ENCODE assay signal across 13 cellular contexts in genomic region chr14:92724516-92725340, GRCh38. TPM values are rescaled to one million over a fixed set of nuclear protein-coding genes. Genes with fewer than 3 reads are reported as not detected.
DNase-seq lines count a peak whose midpoint lies in the region; ATAC-seq and TF ChIP-seq lines count a peak whose summit lies in the region.
"Had no signal": no experiment of that assay in that cellular context is flagged by ENCODE, and none has a peak within 500 bp of the region (broad histone marks: within the 10 kb centered on the region; RNA-seq: fewer than 3 reads in every experiment).

No MANE protein-coding gene starts in this region.

- DNase-seq in NOMO-1 (lab: John Stamatoyannopoulos, UW; ENCODE audit: unreplicated experiment in 2 of 2) (peak; percentile 68 to 91), mucosa of gallbladder (ENCODE audit: low spot score) (peak; percentile 44), suprapubic skin (ENCODE audit: low spot score in 2 of 2) (no peak), midbrain (lab: John Stamatoyannopoulos, UW) (no peak), erythroblast (lab: John Stamatoyannopoulos, UW) (no peak)
- no peak for DNase-seq in activated CD4-positive, alpha-beta T cell treated with anti-CD3 and anti-CD28 coated beads for 48 hours
- DNase-seq: activated naive CD8-positive, alpha-beta T cell treated with anti-CD3 and anti-CD28 coated beads for 36 hours; effector CD4-positive, alpha-beta T cell; stimulated activated CD4-positive, alpha-beta T cell treated with anti-CD3 and anti-CD28 coated beads, Interleukin-1b, Interleukin-23, amount 100 ng/mL, for 48 hours; T-helper 9 cell had no signal

- TF ChIP-seq POLR2A in gastroesophageal sphincter (IDR thresholded peaks at IDR 0.05) (no peak), suprapubic skin (IDR thresholded peaks at IDR 0.05) (no peak), erythroblast (IDR thresholded peaks at IDR 0.05; ENCODE audit: low read length) (no peak)

- H3K27ac ChIP-seq in gastroesophageal sphincter (peak overlapping the region in 1 of 4 donors; percentile 36), suprapubic skin (peak overlapping the region; percentile 62)

- no peaks in the 10 kb centered on the region for H3K27me3 ChIP-seq in gastroesophageal sphincter
- no peaks in the 10 kb centered on the region for H3K27me3 ChIP-seq in suprapubic skin

- no peak for TF ChIP-seq CTCF in gastroesophageal sphincter (IDR thresholded peaks at IDR 0.05)
- TF ChIP-seq CTCF in suprapubic skin (IDR thresholded peaks at IDR 0.05), result no peak

- H3K4me3 ChIP-seq in gastroesophageal sphincter, result no peak overlapping the region
- no peak overlapping the region for H3K4me3 ChIP-seq in suprapubic skin

- TF ChIP-seq EP300 in gastroesophageal sphincter (IDR thresholded peaks at IDR 0.05) (no peak), suprapubic skin (IDR thresholded peaks at IDR 0.05) (no peak)

- no peaks in the 10 kb centered on the region for H3K9me3 ChIP-seq in gastroesophageal sphincter
- no peaks in the 10 kb centered on the region for H3K9me3 ChIP-seq in suprapubic skin

- ATAC-seq in gastroesophageal sphincter, result peak; percentile 40
- no peak for ATAC-seq in GM21825 (IDR thresholded peaks at IDR 0.05; ENCODE audit: unreplicated experiment)
- ATAC-seq: natural killer cell treated with Interleukin-12 subunit alpha and Interleukin-12 subunit beta and Interleukin-15 and Interleukin-18, amount 100 ng/mL, for 72 hours had no signal

- 93 to 97% methylated on average over 9 to 10 of the region's 14 CpGs for WGBS in gastroesophageal sphincter (ENCODE audit: low coverage in 1 of 2), 2 donors
- WGBS in suprapubic skin, result 87% methylated on average over 13 of the region's 14 CpGs

- peaks cover 0 to 19% (median 8%) of the 10 kb centered on the region in 3 donors for H3K4me1 ChIP-seq in gastroesophageal sphincter
- H3K4me1 ChIP-seq in suprapubic skin, result peaks cover 20% of the 10 kb centered on the region

- H3K36me3 ChIP-seq in gastroesophageal sphincter (peaks cover 0 to 19% of the 10 kb centered on the region in 2 donors), suprapubic skin (peaks cover 4% of the 10 kb centered on the region)

RNA-seq across cellular contexts. Expression of gene LGMN, which starts 23.7 kb away (rescaled TPM):
- 100 to 1,000 TPM in 2 of 4 donors, 10 to 100 TPM in 2; 38.1 to 132 (median 91.6) TPM for total RNA-seq in gastroesophageal sphincter
- 158 TPM for total RNA-seq in mucosa of gallbladder
- 10 to 100 TPM; 35.8 to 41.9 (median 39.2) TPM for total RNA-seq in suprapubic skin
- total RNA-seq: natural killer cell treated with Interleukin-12 subunit alpha and Interleukin-12 subunit beta and Interleukin-15 and Interleukin-18, amount 100 ng/mL, for 72 hours had no signal

Comparison
In these comparisons a context has a peak if more than half of its experiments do, and no peak if none do; other contexts are left out.
1. DNase-seq: peak in NOMO-1 (2 of 2) and mucosa of gallbladder (single experiment); none in suprapubic skin (0 of 2), midbrain (single experiment), erythroblast (0 of 2) and activated CD4-positive, alpha-beta T cell treated with anti-CD3 and anti-CD28 coated beads for 48 hours (single experiment).